In genomic region chr5:123598028-123598689, GRCh38 we compare ENCODE assay signal across 21 cellular contexts.
DNase-seq lines count a peak whose midpoint lies in the region; ATAC-seq and FAIRE-seq lines count a peak whose summit lies in the region.
"Had no signal": no experiment of that assay in that cellular context is flagged by ENCODE, and none has a peak within 500 bp of the region (broad histone marks: within the 10 kb centered on the region; RNA-seq: fewer than 3 reads in every experiment).

No MANE protein-coding gene starts in this region.

- FAIRE-seq in GM19239 (lab: Jason Lieb, UNC), result peak; percentile 52
- FAIRE-seq: frontal cortex had no signal

- DNase-seq in activated CD4-positive, alpha-beta T cell treated with anti-CD3 and anti-CD28 coated beads for 36 hours, result no peak
- DNase-seq in activated CD4-positive, alpha-beta T cell treated with anti-CD3 and anti-CD28 coated beads, Interleukin-2, amount 50 U/mL, for 48 hours, result no peak
- no peak for DNase-seq in GM19239 (ENCODE audit: insufficient read length, low spot score)
- no peak for DNase-seq in memory B cell (ENCODE audit: low spot score in 2 of 2)
- DNase-seq in GM19240 (ENCODE audit: insufficient read length, low spot score), result no peak
- no peak for DNase-seq in NCI-H1417 treated with DMSO at 0.1 percent for 48 hours (lab: John Stamatoyannopoulos, UW)
- DNase-seq: 8988T; activated CD8-positive, alpha-beta T cell treated with anti-CD3 and anti-CD28 coated beads, Interleukin-2, amount 10 ng/mL, durations not matched to agents 7 days and 5 days; amygdala; BE2C; caudate nucleus; mesendoderm; naive thymus-derived CD8-positive, alpha-beta T cell; NCI-H1048; NCI-H526; posterior cingulate gyrus; SHP77 treated with DMSO at 0.1 percent for 48 hours; stimulated activated CD4-positive, alpha-beta T cell treated with anti-CD3 and anti-CD28 coated beads, Interleukin-4, amount 100 ng/mL, for 4 hours had no signal

- no peaks in the 10 kb centered on the region for H3K9me3 Mint-ChIP-seq in activated CD4-positive, alpha-beta T cell treated with anti-CD3 and anti-CD28 coated beads for 36 hours (ENCODE audit: low read depth)
- H3K9me3 Mint-ChIP-seq in memory B cell, result no peaks in the 10 kb centered on the region
- H3K9me3 Mint-ChIP-seq: naive thymus-derived CD8-positive, alpha-beta T cell had no signal

- peak overlapping the region; percentile 4 for H3K27ac Mint-ChIP-seq in activated CD4-positive, alpha-beta T cell treated with anti-CD3 and anti-CD28 coated beads for 36 hours
- H3K27ac Mint-ChIP-seq in memory B cell, result peak overlapping the region; percentile 78
- H3K27ac Mint-ChIP-seq: activated CD8-positive, alpha-beta T cell treated with anti-CD3 and anti-CD28 coated beads, Interleukin-2, amount 10 ng/mL, durations not matched to agents 7 days and 5 days had no signal

- no peak overlapping the region for H3K4me3 Mint-ChIP-seq in activated CD4-positive, alpha-beta T cell treated with anti-CD3 and anti-CD28 coated beads for 36 hours
- H3K4me3 Mint-ChIP-seq in memory B cell, result no peak overlapping the region
- H3K4me3 Mint-ChIP-seq: activated CD8-positive, alpha-beta T cell treated with anti-CD3 and anti-CD28 coated beads, Interleukin-2, amount 10 ng/mL, durations not matched to agents 7 days and 5 days; naive thymus-derived CD8-positive, alpha-beta T cell had no signal

- CTCF ChIA-PET in activated CD4-positive, alpha-beta T cell treated with anti-CD3 and anti-CD28 coated beads for 36 hours (lab: Charles Lee), result interaction anchor here (0.7 kb wide), 1 partner anchor 1287 kb away, joined by 3 read pairs; no protein-coding TSS in a partner anchor

- peak; percentile 30 for ATAC-seq in activated CD4-positive, alpha-beta T cell treated with anti-CD3 and anti-CD28 coated beads for 36 hours
- ATAC-seq in HG02884 (IDR thresholded peaks at IDR 0.05; ENCODE audit: unreplicated experiment) (peak; percentile 49), memory B cell (ENCODE audit: low read depth) (peak; percentile 46), GM21515 (IDR thresholded peaks at IDR 0.05; ENCODE audit: unreplicated experiment) (no peak)
- ATAC-seq: activated CD8-positive, alpha-beta T cell treated with anti-CD3 and anti-CD28 coated beads, Interleukin-2, amount 10 ng/mL, durations not matched to agents 7 days and 5 days; naive thymus-derived CD8-positive, alpha-beta T cell had no signal

- H3K36me3 Mint-ChIP-seq in activated CD4-positive, alpha-beta T cell treated with anti-CD3 and anti-CD28 coated beads for 36 hours (ENCODE audit: low read depth), result peaks cover 14% of the 10 kb centered on the region
- peaks cover 28% of the 10 kb centered on the region for H3K36me3 Mint-ChIP-seq in memory B cell

- no peaks in the 10 kb centered on the region for H3K27me3 Mint-ChIP-seq in activated CD4-positive, alpha-beta T cell treated with anti-CD3 and anti-CD28 coated beads for 36 hours
- no peaks in the 10 kb centered on the region for H3K27me3 Mint-ChIP-seq in memory B cell
- H3K27me3 Mint-ChIP-seq: naive thymus-derived CD8-positive, alpha-beta T cell had no signal

- POLR2A ChIA-PET in activated CD4-positive, alpha-beta T cell treated with anti-CD3 and anti-CD28 coated beads for 36 hours (lab: Charles Lee), result no interaction called here

- intact Hi-C loops in activated CD4-positive, alpha-beta T cell treated with anti-CD3 and anti-CD28 coated beads for 36 hours (cut with DNase I, micrococcal nuclease), result no loop called here

- H3K4me1 Mint-ChIP-seq in activated CD4-positive, alpha-beta T cell treated with anti-CD3 and anti-CD28 coated beads for 36 hours, result peaks cover 4% of the 10 kb centered on the region
- H3K4me1 Mint-ChIP-seq in memory B cell, result peaks cover 5% of the 10 kb centered on the region
- H3K4me1 Mint-ChIP-seq: naive thymus-derived CD8-positive, alpha-beta T cell had no signal
